8 cellular contexts compared by ENCODE assay signal in the genomic region with DNA sequence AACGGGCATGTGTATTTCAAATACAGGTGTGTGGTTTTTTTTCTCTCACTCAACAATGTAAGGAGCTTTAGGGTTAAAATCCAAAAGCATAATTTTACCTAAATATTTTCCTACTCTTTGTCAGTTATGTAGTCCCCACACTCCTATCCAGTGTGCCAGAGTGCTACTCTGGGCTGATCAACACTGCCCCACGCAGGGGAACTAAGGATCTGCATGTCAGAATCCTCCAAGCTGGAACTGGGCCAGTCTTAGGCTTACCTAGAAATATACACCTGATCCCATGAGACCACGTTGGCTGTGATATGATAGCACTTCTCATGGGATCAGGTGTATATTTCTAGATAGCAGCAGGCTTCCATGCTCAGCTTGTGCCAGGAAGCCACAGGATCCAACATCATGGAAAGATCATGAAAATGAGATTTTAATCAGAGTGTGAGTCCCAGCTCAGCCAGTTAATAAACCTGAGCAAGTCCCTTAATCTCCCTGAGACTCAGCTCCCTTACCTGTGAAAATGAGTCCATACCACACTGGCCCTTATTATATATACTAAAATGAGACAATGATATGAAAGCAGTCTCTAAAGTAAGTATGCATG. TPM values are rescaled to one million over a fixed set of nuclear protein-coding genes. Genes with fewer than 3 reads are reported as not detected.
DNase-seq lines count a peak whose midpoint lies in the region; ATAC-seq and TF ChIP-seq lines count a peak whose summit lies in the region.

No MANE protein-coding gene starts in this region.

- TF ChIP-seq CTCF in GM20000 (IDR thresholded peaks at IDR 0.05; ENCODE audit: extremely low read depth, missing control alignments) (peak; percentile 59), PC-3 (conservative IDR thresholded peaks at IDR 0.05; ENCODE audit: low read depth, low read length) (peak; percentile 85)

- no peak overlapping the region for H3K9ac ChIP-seq in PC-3 (ENCODE audit: low read length)
- H3K9ac ChIP-seq in mesendoderm (ENCODE audit: low read length), result no peak overlapping the region

- no peaks in the 10 kb centered on the region for H3K9me3 ChIP-seq in PC-3 (ENCODE audit: low read length)

- ATAC-seq in HG03571 (IDR thresholded peaks at IDR 0.05; ENCODE audit: unreplicated experiment) (peak; percentile 45), PC-3 (peak; percentile 79), GM19328 (IDR thresholded peaks at IDR 0.05; ENCODE audit: unreplicated experiment) (no peak)

- no peak overlapping the region for H3K23ac ChIP-seq in mesendoderm (ENCODE audit: low read length)

- DNase-seq in Daoy (ENCODE audit: low read depth) (peak; percentile 6), GM20000 (ENCODE audit: low spot score) (peak; percentile 25), PC-3 (peak; percentile 81), astrocyte of the hippocampus (ENCODE audit: low read depth, low spot score) (peak; percentile 10), mesendoderm (peak; percentile 70), medulla oblongata (ENCODE audit: extremely low spot score) (no peak)

- H2AK5ac ChIP-seq in mesendoderm (ENCODE audit: low read length), result no peak overlapping the region

- BruUV-seq in PC-3 (replicated peaks; lab: Mats Ljungman, UMichigan), result no TSS peak

- H3K36me3 ChIP-seq in PC-3 (ENCODE audit: low read depth, low read length) (no peaks in the 10 kb centered on the region), mesendoderm (ENCODE audit: control insufficient read depth, insufficient read depth, low read length) (no peaks in the 10 kb centered on the region)

- no peaks in the 10 kb centered on the region for H3K9me2 ChIP-seq in PC-3 (replicated peaks; ENCODE audit: low read length)

- no peak overlapping the region for H3K56ac ChIP-seq in mesendoderm (ENCODE audit: low read length)

- POLR2A ChIA-PET in PC-3 (lab: Charles Lee; ENCODE audit: unreplicated experiment), result no interaction called here

- intact Hi-C loops in PC-3 (cut with micrococcal nuclease), result loop anchor here (2.0 kb wide), 1 partner anchor 257 kb away; no protein-coding TSS in a partner anchor

- H2BK15ac ChIP-seq in mesendoderm (replicated peaks; ENCODE audit: low read depth), result no peak overlapping the region

- H4K20me1 ChIP-seq in PC-3 (ENCODE audit: low read length), result no peaks in the 10 kb centered on the region

- CTCF ChIA-PET in PC-3 (lab: Charles Lee), result interaction anchor here (0.5 to 1.7 kb wide), 3 partner anchors 31 to 300 kb away, joined by 6 to 13 read pairs (median 6); no protein-coding TSS in a partner anchor

- no peak overlapping the region for H4K8ac ChIP-seq in mesendoderm (ENCODE audit: low read depth, low read length)

- no peak overlapping the region for H3K18ac ChIP-seq in mesendoderm (ENCODE audit: low read length)

- H2AFZ ChIP-seq in PC-3 (ENCODE audit: low read length), result no peak overlapping the region

- H2BK120ac ChIP-seq in mesendoderm (ENCODE audit: low read depth, low read length), result no peak overlapping the region

- H3K79me2 ChIP-seq in PC-3 (ENCODE audit: low read length) (no peaks in the 10 kb centered on the region), mesendoderm (ENCODE audit: control insufficient read depth, insufficient read depth, low read length) (no peaks in the 10 kb centered on the region)

- H3K79me1 ChIP-seq in mesendoderm (ENCODE audit: low read length), result no peaks in the 10 kb centered on the region

- H3K27me3 ChIP-seq in PC-3 (ENCODE audit: low read length) (no peaks in the 10 kb centered on the region), mesendoderm (ENCODE audit: insufficient read depth, low read length, poor library complexity) (no peaks in the 10 kb centered on the region)

- no peak overlapping the region for H3K4ac ChIP-seq in mesendoderm (ENCODE audit: low read depth, low read length)

- no peak overlapping the region for H4K5ac ChIP-seq in mesendoderm (ENCODE audit: low read length)

- no peaks in the 10 kb centered on the region for H3F3A ChIP-seq in PC-3 (ENCODE audit: low read length, unreplicated experiment)

- no peak overlapping the region for H2BK5ac ChIP-seq in mesendoderm (ENCODE audit: low read length)

- H3K27ac ChIP-seq in PC-3 (ENCODE audit: low read length), result no peak overlapping the region
- no peak overlapping the region for H3K27ac ChIP-seq in mesendoderm (ENCODE audit: low read depth, low read length)

- no peak overlapping the region for H3K4me2 ChIP-seq in PC-3 (ENCODE audit: low read length)
- no peak overlapping the region for H3K4me2 ChIP-seq in mesendoderm (ENCODE audit: low read length)

- H3K4me3 ChIP-seq in PC-3 (ENCODE audit: low read length) (no peak overlapping the region), mesendoderm (ENCODE audit: low read length) (no peak overlapping the region)

- no CpG with 5 or more reads among the region's 3 CpGs for WGBS in mesendoderm (ENCODE audit: extremely low coverage, insufficient coverage, low lambda C conversion rate)

- H3K4me1 ChIP-seq in PC-3 (ENCODE audit: insufficient read depth, low read length) (no peaks in the 10 kb centered on the region), mesendoderm (ENCODE audit: control insufficient read depth, low read depth, low read length) (no peaks in the 10 kb centered on the region)

RNA-seq across cellular contexts. Expression of gene CCDC141, which starts 29.7 kb away (rescaled TPM):
- not detected in 2 replicates for total RNA-seq in Daoy (2014; rRNA removed; shearing (Covaris generic))
- 0.40 and 1.1 TPM in 2 replicates for total RNA-seq in PC-3 (2014; rRNA removed)
- 1.2 TPM for polyA plus RNA-seq in mesendoderm (2013, experiment 1 of 2)
- polyA plus RNA-seq in mesendoderm (2013, experiment 2 of 2), result 1.1 TPM
